ENCODE assay signal across 23 cellular contexts in the genomic region with DNA sequence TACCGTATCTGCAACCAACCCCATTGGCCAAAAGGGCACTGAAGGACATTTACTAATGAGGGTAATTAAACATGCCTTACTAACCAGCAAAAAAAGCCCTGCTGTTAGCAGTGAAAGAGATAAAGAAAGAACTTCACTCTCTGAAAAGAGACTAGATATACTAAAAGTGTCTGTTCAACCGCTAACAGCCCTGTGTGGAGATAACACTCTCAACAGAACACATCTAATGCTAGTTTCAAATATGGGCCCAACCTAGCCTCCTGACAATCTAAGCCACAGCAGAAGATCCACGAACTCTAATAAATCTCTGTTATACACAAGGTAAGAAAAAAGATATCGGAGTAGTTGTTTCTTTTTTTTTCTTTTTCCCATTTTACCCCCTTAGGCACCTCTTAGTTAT.
A peak's percentile ranks its signal among the peaks of the same experiment; 100 is the strongest.
DNase-seq lines count a peak whose midpoint lies in the region; ATAC-seq and TF ChIP-seq lines count a peak whose summit lies in the region.
"Had no signal": no experiment of that assay in that cellular context is flagged by ENCODE, and none has a peak within 500 bp of the region (broad histone marks: within the 10 kb centered on the region; RNA-seq: fewer than 3 reads in every experiment).

No MANE protein-coding gene starts in this region.

- H3K4me1 Mint-ChIP-seq in progenitor cell of endocrine pancreas (ENCODE audit: low read depth): peaks cover 12% of the 10 kb centered on the region
- H3K4me1 Mint-ChIP-seq in CD4-positive, alpha-beta T cell (ENCODE audit: low read depth): no peaks in the 10 kb centered on the region
- H3K4me1 Mint-ChIP-seq: CD4-positive, alpha-beta memory T cell had no signal

- intact Hi-C loops in heart left ventricle (cut with DNase I): no loop called here
- intact Hi-C loops in left colon (cut with DNase I, micrococcal nuclease): no loop called here
- intact Hi-C loops in CD4-positive, alpha-beta T cell (cut with DNase I, micrococcal nuclease): no loop called here

- H3K14ac ChIP-seq in trophoblast cell (ENCODE audit: low read length): no peak overlapping the region

- H3K9me3 ChIP-seq in heart left ventricle: no peaks in the 10 kb centered on the region
- H3K9me3 ChIP-seq in hepatocyte (ENCODE audit: low read depth): no peaks in the 10 kb centered on the region
- H3K9me3 ChIP-seq in trophoblast cell (ENCODE audit: insufficient read depth, low read depth, low read length): peaks cover 4% of the 10 kb centered on the region
- H3K9me3 ChIP-seq in CD4-positive, alpha-beta T cell (ENCODE audit: control insufficient read depth, low read length): no peaks in the 10 kb centered on the region
- H3K9me3 ChIP-seq: BLaER1 treated with 17β-estradiol and CSF1 and Interleukin-3, amounts not matched to agents 10 nM and 100 nM; Caco-2; MG63 had no signal

- POLR2A ChIA-PET in CD4-positive, alpha-beta T cell (lab: Charles Lee): no interaction called here

- TF ChIP-seq POLR2A in heart left ventricle (IDR thresholded peaks at IDR 0.05): no peak

- H2BK5ac ChIP-seq in trophoblast cell (ENCODE audit: low read depth, low read length, poor library complexity): no peak overlapping the region

- WGBS in heart left ventricle, 4 donors: 47 to 59% (median 53%) methylated on average over 4 of the region's 4 CpGs
- WGBS in hepatocyte (ENCODE audit: low lambda C conversion rate, missing lambda C conversion rate): 48% methylated on average over 4 of the region's 4 CpGs
- no CpG with 5 or more reads among the region's 4 CpGs for WGBS in trophoblast cell (ENCODE audit: extremely low coverage, insufficient coverage, insufficient read length)

- no peaks in the 10 kb centered on the region for H4K20me1 ChIP-seq in hepatocyte (ENCODE audit: insufficient read depth, poor library complexity, severe bottlenecking)
- H4K20me1 ChIP-seq: BLaER1 treated with 17β-estradiol and CSF1 and Interleukin-3, amounts not matched to agents 10 nM and 100 nM had no signal

- H3K9me2 ChIP-seq in hepatocyte (replicated peaks; ENCODE audit: insufficient read depth): no peaks in the 10 kb centered on the region

- no peaks in the 10 kb centered on the region for H3K9me3 Mint-ChIP-seq in progenitor cell of endocrine pancreas (ENCODE audit: low read depth)
- peaks cover 2% of the 10 kb centered on the region for H3K9me3 Mint-ChIP-seq in CD4-positive, alpha-beta T cell

- no peak overlapping the region for H3K9ac ChIP-seq in trophoblast cell (ENCODE audit: low read length)
- H3K9ac ChIP-seq: BLaER1 treated with 17β-estradiol and CSF1 and Interleukin-3, amounts not matched to agents 10 nM and 100 nM had no signal

- ATAC-seq in heart left ventricle: peak in 3 of 4 donors; percentile 46 to 61 (median 51)
- ATAC-seq in left colon: no peak
- no peak for ATAC-seq in CD4-positive, alpha-beta T cell (ENCODE audit: poor library complexity)

- no peak overlapping the region for H4K8ac ChIP-seq in trophoblast cell (ENCODE audit: low read depth, low read length)

- no peak overlapping the region for H3K23ac ChIP-seq in trophoblast cell (ENCODE audit: low read length)

- H3K4me3 ChIP-seq in heart left ventricle (no peak overlapping the region), hepatocyte (no peak overlapping the region), trophoblast cell (ENCODE audit: low read depth, low read length) (no peak overlapping the region)
- H3K4me3 ChIP-seq: BLaER1 treated with 17β-estradiol and CSF1 and Interleukin-3, amounts not matched to agents 10 nM and 100 nM; MG63; PC-9 had no signal

- no peak overlapping the region for H2BK120ac ChIP-seq in trophoblast cell (ENCODE audit: insufficient read depth, low read length, poor library complexity)

- H3K4me2 ChIP-seq in hepatocyte: peak overlapping the region; percentile 35
- H3K4me2 ChIP-seq in trophoblast cell (ENCODE audit: low read length): no peak overlapping the region
- H3K4me2 ChIP-seq: BLaER1 treated with 17β-estradiol and CSF1 and Interleukin-3, amounts not matched to agents 10 nM and 100 nM; PC-9 had no signal

- no peaks in the 10 kb centered on the region for H3K79me1 ChIP-seq in trophoblast cell (ENCODE audit: low read length)

- no peaks in the 10 kb centered on the region for H3K27me3 Mint-ChIP-seq in progenitor cell of endocrine pancreas
- H3K27me3 Mint-ChIP-seq in CD4-positive, alpha-beta T cell: no peaks in the 10 kb centered on the region
- H3K27me3 Mint-ChIP-seq: CD4-positive, alpha-beta memory T cell had no signal

- H4K91ac ChIP-seq in trophoblast cell (ENCODE audit: low read depth, low read length): no peak overlapping the region

- peak overlapping the region; percentile 35 for H3K27ac Mint-ChIP-seq in progenitor cell of endocrine pancreas
- H3K27ac Mint-ChIP-seq in CD4-positive, alpha-beta T cell: no peak overlapping the region
- H3K27ac Mint-ChIP-seq: CD4-positive, alpha-beta memory T cell had no signal

- no peak overlapping the region for H4K12ac ChIP-seq in trophoblast cell (ENCODE audit: low read depth, low read length)

- no peak overlapping the region for H3K4ac ChIP-seq in trophoblast cell (ENCODE audit: low read depth, low read length)

- peaks cover 45% of the 10 kb centered on the region for H3K36me3 Mint-ChIP-seq in progenitor cell of endocrine pancreas (ENCODE audit: insufficient read depth)
- no peaks in the 10 kb centered on the region for H3K36me3 Mint-ChIP-seq in CD4-positive, alpha-beta T cell (ENCODE audit: low read depth)
- H3K36me3 Mint-ChIP-seq: CD4-positive, alpha-beta memory T cell had no signal

- no peak overlapping the region for H2BK12ac ChIP-seq in trophoblast cell (ENCODE audit: low read length)

- H2AK5ac ChIP-seq in trophoblast cell (ENCODE audit: low read length): no peak overlapping the region

- DNase-seq in OCI-M1 (lab: John Stamatoyannopoulos, UW): peak; percentile 4
- no peak for DNase-seq in heart left ventricle
- no peak for DNase-seq in hepatocyte (ENCODE audit: low spot score)
- DNase-seq in progenitor cell of endocrine pancreas (ENCODE audit: low spot score, unreplicated experiment): no peak
- DNase-seq in trophoblast cell: no peak
- DNase-seq in left colon: no peak
- no peak for DNase-seq in CD4-positive, alpha-beta T cell
- DNase-seq: Caco-2; CD4-positive, alpha-beta memory T cell; DMS 273 treated with DMSO at 0.1 percent for 48 hours; DMS79 treated with DMSO at 0.1 percent for 48 hours; GF-D8; HCEC 1CT; KBM-7; MG63; NCI-H146; NCI-H2029; NCI-H446; NCI-H524 treated with DMSO at 0.1 percent for 48 hours; NCI-H774; PC-9; SHP77 had no signal

- H3K27ac ChIP-seq in heart left ventricle (peak overlapping the region in 5 of 12 donors; percentile 18 to 49 (median 22)), hepatocyte (peak overlapping the region; percentile 2), trophoblast cell (ENCODE audit: low read depth, low read length) (no peak overlapping the region)
- H3K27ac ChIP-seq in CD4-positive, alpha-beta T cell (ENCODE audit: low read depth, low read length): no peak overlapping the region
- H3K27ac ChIP-seq: BLaER1 treated with 17β-estradiol and CSF1 and Interleukin-3, amounts not matched to agents 10 nM and 100 nM; PC-9 had no signal

- no peak overlapping the region for H3K4me3 Mint-ChIP-seq in progenitor cell of endocrine pancreas (ENCODE audit: low read depth)
- no peak overlapping the region for H3K4me3 Mint-ChIP-seq in CD4-positive, alpha-beta T cell
- H3K4me3 Mint-ChIP-seq: CD4-positive, alpha-beta memory T cell had no signal

- peaks cover 0 to 59% (median 3%) of the 10 kb centered on the region in 9 donors for H3K36me3 ChIP-seq in heart left ventricle
- no peaks in the 10 kb centered on the region for H3K36me3 ChIP-seq in hepatocyte (replicated peaks; ENCODE audit: insufficient read depth, low read depth)
- peaks cover 0 to 4% of the 10 kb centered on the region in 2 experiments for H3K36me3 ChIP-seq in trophoblast cell (ENCODE audit: control insufficient read depth in 1 of 2, insufficient read depth in 2 of 2, low read length in 2 of 2)
- H3K36me3 ChIP-seq: MG63 had no signal

- CTCF ChIA-PET in CD4-positive, alpha-beta T cell (lab: Charles Lee): no interaction called here

- H3K27me3 ChIP-seq in heart left ventricle: no peaks in the 10 kb centered on the region
- no peaks in the 10 kb centered on the region for H3K27me3 ChIP-seq in hepatocyte
- no peaks in the 10 kb centered on the region for H3K27me3 ChIP-seq in trophoblast cell (ENCODE audit: insufficient read depth, low read length)
- no peaks in the 10 kb centered on the region for H3K27me3 ChIP-seq in CD4-positive, alpha-beta T cell (ENCODE audit: control insufficient read depth, insufficient read depth, low read length)
- H3K27me3 ChIP-seq: BLaER1 treated with 17β-estradiol and CSF1 and Interleukin-3, amounts not matched to agents 10 nM and 100 nM; MG63 had no signal

- H3K79me2 ChIP-seq in hepatocyte (no peaks in the 10 kb centered on the region), trophoblast cell (ENCODE audit: control insufficient read depth, insufficient read depth, low read length, poor library complexity) (no peaks in the 10 kb centered on the region)

- H2AFZ ChIP-seq in hepatocyte (no peak overlapping the region), trophoblast cell (ENCODE audit: insufficient read depth, low read length, poor library complexity) (no peak overlapping the region)
- H2AFZ ChIP-seq: PC-9 had no signal

- H3K4me1 ChIP-seq in heart left ventricle (peaks cover 0 to 24% (median 0%) of the 10 kb centered on the region in 12 donors), hepatocyte (ENCODE audit: insufficient read depth) (peaks cover 16% of the 10 kb centered on the region), trophoblast cell (ENCODE audit: control insufficient read depth in 1 of 2, insufficient read depth in 2 of 2, low read length in 2 of 2) (peaks cover 0 to 2% of the 10 kb centered on the region in 2 experiments)
- H3K4me1 ChIP-seq: BLaER1 treated with 17β-estradiol and CSF1 and Interleukin-3, amounts not matched to agents 10 nM and 100 nM; Caco-2 had no signal

- TF ChIP-seq CTCF in heart left ventricle (IDR thresholded peaks at IDR 0.05) (no peak), hepatocyte (IDR thresholded peaks at IDR 0.05; ENCODE audit: poor library complexity) (no peak), progenitor cell of endocrine pancreas (IDR thresholded peaks at IDR 0.05; ENCODE audit: unreplicated experiment) (no peak)
- no peak for TF ChIP-seq CTCF in CD4-positive, alpha-beta T cell (IDR thresholded peaks at IDR 0.05)

- no peak overlapping the region for H3K18ac ChIP-seq in trophoblast cell (ENCODE audit: low read length)

Comparison
In these comparisons a context has a peak if more than half of its experiments do, and no peak if none do; other contexts are left out.
1. ATAC-seq: peak in heart left ventricle (3 of 4); none in left colon (single experiment) and CD4-positive, alpha-beta T cell (single experiment).